In genomic region chr1:170460379-170460778, GRCh38 we compare ENCODE assay signal across 15 cellular contexts.
DNase-seq lines count a peak whose midpoint lies in the region; ATAC-seq and TF ChIP-seq lines count a peak whose summit lies in the region.
"Had no signal": no experiment of that assay in that cellular context is flagged by ENCODE, and none has a peak within 500 bp of the region (broad histone marks: within the 10 kb centered on the region; RNA-seq: fewer than 3 reads in every experiment).

No MANE protein-coding gene starts in this region.

- H3K9ac ChIP-seq in SK-N-SH (peak overlapping the region; percentile 74; the same call in 1 of the 2 replicates), SK-N-MC (ENCODE audit: insufficient read length) (no peak overlapping the region)

- no peaks in the 10 kb centered on the region for H3K27me3 Mint-ChIP-seq in nephron (ENCODE audit: low read depth)
- peaks cover 29% of the 10 kb centered on the region for H3K27me3 Mint-ChIP-seq in CD8-positive, alpha-beta T cell (ENCODE audit: low read depth)

- H4K20me1 ChIP-seq in SK-N-SH (ENCODE audit: insufficient read depth): no peaks in the 10 kb centered on the region

- peaks cover 33% of the 10 kb centered on the region for H3K9me3 Mint-ChIP-seq in nephron
- no peaks in the 10 kb centered on the region for H3K9me3 Mint-ChIP-seq in CD8-positive, alpha-beta T cell

- H3K27me3 ChIP-seq in SK-N-SH (ENCODE audit: insufficient read depth): no peaks in the 10 kb centered on the region
- no peaks in the 10 kb centered on the region for H3K27me3 ChIP-seq in CD8-positive, alpha-beta T cell (ENCODE audit: insufficient read depth, low read length)
- H3K27me3 ChIP-seq: MG63 had no signal

- DNase-seq in SK-N-SH (no peak), SK-N-MC (ENCODE audit: low read depth, low spot score) (peak; percentile 14), NCI-H2029 treated with DMSO at 0.1 percent for 48 hours (lab: John Stamatoyannopoulos, UW) (no peak), left colon (no peak)
- no peak for DNase-seq in CD8-positive, alpha-beta T cell
- DNase-seq: H9; Karpas-422; MG63; NCI-H1092; NCI-H187; NK-92 treated with Interleukin-12 subunit alpha and Interleukin-12 subunit beta, amount 100 ng/mL, for 24 hours; SHP77 had no signal

- H3K4me3 Mint-ChIP-seq in nephron: no peak overlapping the region
- H3K4me3 Mint-ChIP-seq in CD8-positive, alpha-beta T cell: no peak overlapping the region
- H3K4me3 Mint-ChIP-seq: H9 had no signal

- H3K4me3 ChIP-seq in SK-N-SH (ENCODE audit: low read depth in 2 of 2, low read length in 1 of 2) (no peak overlapping the region), SK-N-MC (no peak overlapping the region; the same call in 1 of the 2 replicates)
- no peak overlapping the region for H3K4me3 ChIP-seq in CD8-positive, alpha-beta T cell (ENCODE audit: low read depth, low read length)
- H3K4me3 ChIP-seq: MG63 had no signal

- peak overlapping the region; percentile 63; the same call in 1 of the 2 replicates for H3K4me2 ChIP-seq in SK-N-SH

- H3K36me3 Mint-ChIP-seq in nephron (ENCODE audit: low read depth): peaks cover 12% of the 10 kb centered on the region
- no peaks in the 10 kb centered on the region for H3K36me3 Mint-ChIP-seq in CD8-positive, alpha-beta T cell

- no peaks in the 10 kb centered on the region; the same call in 1 of the 2 replicates for H3K9me3 ChIP-seq in SK-N-SH
- H3K9me3 ChIP-seq in SK-N-MC (ENCODE audit: low read depth, low read length): no peaks in the 10 kb centered on the region
- H3K9me3 ChIP-seq in CD8-positive, alpha-beta T cell (ENCODE audit: low read length): peaks cover 5% of the 10 kb centered on the region
- H3K9me3 ChIP-seq: MG63 had no signal

- no peak for TF ChIP-seq RAD21 in SK-N-SH (IDR thresholded peaks at IDR 0.05; ENCODE audit: low read length)

- TF ChIP-seq CTCF in SK-N-SH (IDR thresholded peaks at IDR 0.05): no peak
- TF ChIP-seq CTCF in nephron (IDR thresholded peaks at IDR 0.05; ENCODE audit: unreplicated experiment in 3 of 3): no peak
- no peak for TF ChIP-seq CTCF in CD8-positive, alpha-beta T cell (IDR thresholded peaks at IDR 0.05)

- POLR2A ChIA-PET in SK-N-SH (lab: Yijun Ruan, JAX): no interaction called here
- POLR2A ChIA-PET in CD8-positive, alpha-beta T cell (lab: Charles Lee): no interaction called here

- peak overlapping the region; percentile 14 to 77 (median 59) for H3K27ac Mint-ChIP-seq in nephron
- H3K27ac Mint-ChIP-seq in CD8-positive, alpha-beta T cell: no peak overlapping the region
- H3K27ac Mint-ChIP-seq: H9 had no signal

- intact Hi-C loops in CD8-positive, alpha-beta T cell (cut with DNase I, micrococcal nuclease): no loop called here
- intact Hi-C loops in left colon (cut with DNase I, micrococcal nuclease): no loop called here

- H2AFZ ChIP-seq in SK-N-SH (ENCODE audit: low read depth): peak overlapping the region; percentile 68

- peaks cover 8 to 9% of the 10 kb centered on the region in 2 experiments; a peak in 3 of 4 replicates for H3K4me1 ChIP-seq in SK-N-SH (ENCODE audit: control insufficient read depth in 1 of 2, insufficient read depth in 2 of 2, low read depth in 1 of 2, low read length in 1 of 2)
- H3K4me1 ChIP-seq in CD8-positive, alpha-beta T cell (ENCODE audit: insufficient read depth, low read length): no peaks in the 10 kb centered on the region

- no peaks in the 10 kb centered on the region for H3K79me2 ChIP-seq in SK-N-SH (ENCODE audit: insufficient read depth)

- 6% methylated on average over 2 of the region's 2 CpGs for WGBS in SK-N-SH (ENCODE audit: low lambda C conversion rate)

- peaks cover 18% of the 10 kb centered on the region for H3K4me1 Mint-ChIP-seq in nephron
- no peaks in the 10 kb centered on the region for H3K4me1 Mint-ChIP-seq in CD8-positive, alpha-beta T cell (ENCODE audit: low read depth)

- H3K27ac ChIP-seq in SK-N-SH (ENCODE audit: low read depth in 2 of 2, low read length in 1 of 2) (peak overlapping the region; percentile 77 to 100; a peak in 3 of 4 replicates), SK-N-MC (no peak overlapping the region)
- no peak overlapping the region for H3K27ac ChIP-seq in CD8-positive, alpha-beta T cell (ENCODE audit: low read depth, low read length)
- H3K27ac ChIP-seq: C4-2B had no signal

- CTCF ChIA-PET in SK-N-SH (lab: Yijun Ruan, JAX): no interaction called here
- CTCF ChIA-PET in CD8-positive, alpha-beta T cell (lab: Charles Lee): interaction anchor here (0.6 kb wide), 1 partner anchor 57 kb away, joined by 3 read pairs; no protein-coding TSS in a partner anchor

- ATAC-seq in SK-N-SH treated with all-trans-retinoic acid at 6 μM for 48 hours (no peak), left colon (no peak)
- ATAC-seq in CD8-positive, alpha-beta T cell: no peak

- no peak for TF ChIP-seq EP300 in SK-N-SH (IDR thresholded peaks at IDR 0.05; ENCODE audit: borderline replicate concordance in 1 of 2, low read depth in 1 of 2, low read length in 1 of 2)

- no peaks in the 10 kb centered on the region for H3K9me2 ChIP-seq in SK-N-SH

- H3F3A ChIP-seq in SK-N-SH (replicated peaks; ENCODE audit: insufficient read depth): peaks cover 32% of the 10 kb centered on the region

- H3K36me3 ChIP-seq in SK-N-SH (replicated peaks in 1 of 2; ENCODE audit: control insufficient read depth in 1 of 2, insufficient read depth in 2 of 2, low read length in 1 of 2): peaks cover 0 to 6% of the 10 kb centered on the region in 2 experiments
- no peaks in the 10 kb centered on the region for H3K36me3 ChIP-seq in SK-N-MC (ENCODE audit: insufficient read depth, low read length)
- no peaks in the 10 kb centered on the region for H3K36me3 ChIP-seq in CD8-positive, alpha-beta T cell (ENCODE audit: insufficient read depth, low read length)
- H3K36me3 ChIP-seq: MG63 had no signal

TF ChIP-seq in SK-N-SH, 30 proteins besides CTCF, POLR2A, EP300 and RAD21 (continues in another document):
- TF ChIP-seq RXRA (IDR thresholded peaks at IDR 0.05; ENCODE audit: borderline replicate concordance, low read depth) (no peak), USF1 (IDR thresholded peaks at IDR 0.05; ENCODE audit: borderline replicate concordance, low read depth) (no peak), USF2 (IDR thresholded peaks at IDR 0.05; ENCODE audit: borderline replicate concordance, low read depth, low read length) (no peak), FOSL2 (IDR thresholded peaks at IDR 0.05; ENCODE audit: borderline replicate concordance, low read depth) (no peak), SIN3A (IDR thresholded peaks at IDR 0.05; ENCODE audit: borderline replicate concordance, low read depth, low read length) (no peak), NFIC (IDR thresholded peaks at IDR 0.05; ENCODE audit: borderline replicate concordance) (no peak), SMC3 (IDR thresholded peaks at IDR 0.05; ENCODE audit: low read depth, low read length) (no peak), MAX (IDR thresholded peaks at IDR 0.05; ENCODE audit: low read depth) (no peak), CHD2 (IDR thresholded peaks at IDR 0.05; ENCODE audit: low read length, partially characterized antibody) (no peak), TCF12 (IDR thresholded peaks at IDR 0.05) (no peak)

TF ChIP-seq in SK-N-SH treated with all-trans-retinoic acid at 6 μM for 48 hours, 23 proteins besides CTCF, POLR2A, EP300 and RAD21:
- TF ChIP-seq ZC3H10 (CRISPR knock-in tag; IDR thresholded peaks at IDR 0.05) (no peak), PATZ1 (CRISPR knock-in tag; IDR thresholded peaks at IDR 0.05; ENCODE audit: borderline replicate concordance) (no peak), ZNF8 (CRISPR knock-in tag; IDR thresholded peaks at IDR 0.05) (no peak)

Comparison
In these comparisons a context has a peak if more than half of its experiments do, and no peak if none do; other contexts are left out.
1. H3K27ac ChIP-seq: peak in SK-N-SH (2 of 2); none in SK-N-MC (single experiment) and CD8-positive, alpha-beta T cell (single experiment).